Comparison of ENCODE assay signal across 21 cellular contexts in genomic region chr1:11523746-11524464, GRCh38. TPM values are rescaled to one million over a fixed set of nuclear protein-coding genes. Genes with fewer than 3 reads are reported as not detected.
"Had no signal": no experiment of that assay in that cellular context is flagged by ENCODE, and none has a peak within 500 bp of the region (broad histone marks: within the 10 kb centered on the region; RNA-seq: fewer than 3 reads in every experiment).

No MANE protein-coding gene starts in this region.

- H3K36me3 Mint-ChIP-seq: naive thymus-derived CD8-positive, alpha-beta T cell had no signal

- H3K4me3 Mint-ChIP-seq: activated CD8-positive, alpha-beta T cell treated with anti-CD3 and anti-CD28 coated beads, Interleukin-2, amount 10 ng/mL, durations not matched to agents 7 days and 5 days; activated naive CD4-positive, alpha-beta T cell treated with anti-CD3 and anti-CD28 coated beads for 36 hours; activated T-cell treated with anti-CD3 and anti-CD28 coated beads, Interleukin-2, amount 50 U/mL, for 24 hours; naive thymus-derived CD8-positive, alpha-beta T cell; T-helper 17 cell had no signal

- H3K36me3 ChIP-seq: brain microvascular endothelial cell, gastrocnemius medialis, SJSA1, stomach had no signal

- H3K4me1 ChIP-seq: gastrocnemius medialis, SJSA1, stomach, testis had no signal

- H3K27me3 Mint-ChIP-seq: activated T-cell treated with anti-CD3 and anti-CD28 coated beads, Interleukin-2, amount 50 U/mL, for 24 hours; naive thymus-derived CD8-positive, alpha-beta T cell; T-helper 17 cell had no signal

- H3K27ac ChIP-seq: brain microvascular endothelial cell, gastrocnemius medialis, SJSA1, stomach, testis, VCaP had no signal

- H3K9me3 Mint-ChIP-seq: activated naive CD4-positive, alpha-beta T cell treated with anti-CD3 and anti-CD28 coated beads for 36 hours; activated T-cell treated with anti-CD3 and anti-CD28 coated beads, Interleukin-2, amount 50 U/mL, for 24 hours; activated T-helper 2 cell treated with anti-CD3 and anti-CD28 coated beads, Interferon-gamma antibody, Interleukin-2, Interleukin-4, amounts not matched to agents 10 μg/mL and 5 μg/mL and 100 μg/mL, durations not matched to agents 14 hours and 24 hours and 36 hours; naive thymus-derived CD8-positive, alpha-beta T cell had no signal

- ATAC-seq: activated CD8-positive, alpha-beta T cell treated with anti-CD3 and anti-CD28 coated beads, Interleukin-2, amount 10 ng/mL, durations not matched to agents 7 days and 5 days; esophagus mucosa; gastrocnemius medialis; naive thymus-derived CD8-positive, alpha-beta T cell; T-helper 17 cell had no signal

- DNase-seq: activated CD4-positive, alpha-beta T cell treated with anti-CD3 and anti-CD28 coated beads for 48 hours; activated CD8-positive, alpha-beta T cell treated with anti-CD3 and anti-CD28 coated beads, Interleukin-2, amount 10 ng/mL, durations not matched to agents 7 days and 5 days; activated naive CD4-positive, alpha-beta T cell treated with anti-CD3 and anti-CD28 coated beads for 36 hours; activated T-cell treated with anti-CD3 and anti-CD28 coated beads, Interleukin-2, amount 50 U/mL, for 24 hours; aorta; brain microvascular endothelial cell; cerebellar nuclear complex; effector CD4-positive, alpha-beta T cell; gastrocnemius medialis; kidney glomerular epithelial cell; mesendoderm; retina; stomach; T-helper 17 cell; testis had no signal

- H3K4me3 ChIP-seq: gastrocnemius medialis, SJSA1, stomach, testis had no signal

- H3K27me3 ChIP-seq: brain microvascular endothelial cell, gastrocnemius medialis, testis had no signal

- H3K9me3 ChIP-seq: gastrocnemius medialis, SJSA1, stomach, testis had no signal

- H3K27ac Mint-ChIP-seq: activated CD8-positive, alpha-beta T cell treated with anti-CD3 and anti-CD28 coated beads, Interleukin-2, amount 10 ng/mL, durations not matched to agents 7 days and 5 days; activated naive CD4-positive, alpha-beta T cell treated with anti-CD3 and anti-CD28 coated beads for 36 hours; activated T-cell treated with anti-CD3 and anti-CD28 coated beads, Interleukin-2, amount 50 U/mL, for 24 hours; activated T-helper 2 cell treated with anti-CD3 and anti-CD28 coated beads, Interferon-gamma antibody, Interleukin-2, Interleukin-4, amounts not matched to agents 10 μg/mL and 5 μg/mL and 100 μg/mL, durations not matched to agents 14 hours and 24 hours and 36 hours; naive thymus-derived CD8-positive, alpha-beta T cell; T-helper 17 cell had no signal

RNA-seq across cellular contexts. Expression of gene DISP3, which starts 45.0 kb away (rescaled TPM):
- total RNA-seq: esophagus mucosa, gastrocnemius medialis, lower leg skin, SJSA1 had no signal
